In genomic region chr14:75539165-75539561, GRCh38 we compare ENCODE assay signal across 14 cellular contexts. TPM values are rescaled to one million over a fixed set of nuclear protein-coding genes. Genes with fewer than 3 reads are reported as not detected.
DNase-seq lines count a peak whose midpoint lies in the region; ATAC-seq lines count a peak whose summit lies in the region.
"Had no signal": no experiment of that assay in that cellular context is flagged by ENCODE, and none has a peak within 500 bp of the region (broad histone marks: within the 10 kb centered on the region; RNA-seq: fewer than 3 reads in every experiment).

No MANE protein-coding gene starts in this region.

- ATAC-seq in activated CD4-positive, CD25-positive, alpha-beta regulatory T cell treated with anti-CD3 and anti-CD28 coated beads, Interleukin-2, amount 50 U/mL, for 24 hours: no peak
- peak; percentile 3 for ATAC-seq in GM18858 (IDR thresholded peaks at IDR 0.05; ENCODE audit: unreplicated experiment)
- ATAC-seq in naive thymus-derived CD8-positive, alpha-beta T cell: no peak

- peak overlapping the region; percentile 19 for H3K4me3 Mint-ChIP-seq in activated CD4-positive, alpha-beta memory T cell treated with anti-CD3 and anti-CD28 coated beads, Interleukin-2, amount 10 ng/mL, durations not matched to agents 7 days and 5 days
- no peak overlapping the region for H3K4me3 Mint-ChIP-seq in naive thymus-derived CD8-positive, alpha-beta T cell

- H3K9me3 Mint-ChIP-seq in activated CD4-positive, alpha-beta memory T cell treated with anti-CD3 and anti-CD28 coated beads, Interleukin-2, amount 10 ng/mL, durations not matched to agents 7 days and 5 days: no peaks in the 10 kb centered on the region
- no peaks in the 10 kb centered on the region for H3K9me3 Mint-ChIP-seq in naive thymus-derived CD8-positive, alpha-beta T cell

- no peaks in the 10 kb centered on the region for H3K27me3 Mint-ChIP-seq in activated CD4-positive, alpha-beta memory T cell treated with anti-CD3 and anti-CD28 coated beads, Interleukin-2, amount 10 ng/mL, durations not matched to agents 7 days and 5 days
- H3K27me3 Mint-ChIP-seq in naive thymus-derived CD8-positive, alpha-beta T cell: no peaks in the 10 kb centered on the region

- peaks cover 81% of the 10 kb centered on the region for H3K4me1 Mint-ChIP-seq in activated CD4-positive, alpha-beta memory T cell treated with anti-CD3 and anti-CD28 coated beads, Interleukin-2, amount 10 ng/mL, durations not matched to agents 7 days and 5 days
- H3K4me1 Mint-ChIP-seq in naive thymus-derived CD8-positive, alpha-beta T cell: peaks cover 18 to 55% (median 47%) of the 10 kb centered on the region in 4 donors

- peak overlapping the region; percentile 99 for H3K27ac Mint-ChIP-seq in activated CD4-positive, alpha-beta memory T cell treated with anti-CD3 and anti-CD28 coated beads, Interleukin-2, amount 10 ng/mL, durations not matched to agents 7 days and 5 days
- H3K27ac Mint-ChIP-seq in naive thymus-derived CD8-positive, alpha-beta T cell: peak overlapping the region in 8 of 10 donors; percentile 57 to 97 (median 81)

- CTCF ChIA-PET in activated CD4-positive, alpha-beta memory T cell treated with anti-CD3 and anti-CD28 coated beads, Interleukin-2, amount 10 ng/mL, durations not matched to agents 7 days and 5 days (lab: Charles Lee): interaction anchor here (0.7 to 5.5 kb wide), 7 partner anchors 11 to 50 kb away, joined by 3 to 41 read pairs (median 3); partner anchors contain the start of gene BATF

- peaks cover 40% of the 10 kb centered on the region for H3K36me3 Mint-ChIP-seq in activated CD4-positive, alpha-beta memory T cell treated with anti-CD3 and anti-CD28 coated beads, Interleukin-2, amount 10 ng/mL, durations not matched to agents 7 days and 5 days (ENCODE audit: low read depth)
- peaks cover 0 to 21% (median 0%) of the 10 kb centered on the region in 3 donors for H3K36me3 Mint-ChIP-seq in naive thymus-derived CD8-positive, alpha-beta T cell

- POLR2A ChIA-PET in activated CD4-positive, alpha-beta memory T cell treated with anti-CD3 and anti-CD28 coated beads, Interleukin-2, amount 10 ng/mL, durations not matched to agents 7 days and 5 days (lab: Charles Lee): interaction anchor here (1.0 to 5.6 kb wide), 9 partner anchors 10 to 50 kb away, joined by 3 to 172 read pairs (median 4); partner anchors contain the start of gene BATF
- POLR2A ChIA-PET in naive thymus-derived CD8-positive, alpha-beta T cell (lab: Charles Lee): interaction anchor here (1.3 to 1.6 kb wide), 3 partner anchors 8 to 17 kb away, joined by 5 to 8 read pairs (median 5); partner anchors contain the start of gene BATF

- peak; percentile 27 for DNase-seq in activated CD4-positive, CD25-positive, alpha-beta regulatory T cell treated with anti-CD3 and anti-CD28 coated beads, Interleukin-2, amount 50 U/mL, for 72 hours
- DNase-seq in activated CD4-positive, alpha-beta memory T cell treated with anti-CD3 and anti-CD28 coated beads, Interleukin-2, amount 10 ng/mL, durations not matched to agents 7 days and 5 days: no peak
- DNase-seq in naive thymus-derived CD8-positive, alpha-beta T cell: no peak
- DNase-seq in DMS 273 (lab: John Stamatoyannopoulos, UW; ENCODE audit: unreplicated experiment): no peak
- no peak for DNase-seq in SW480 (ENCODE audit: low spot score)
- no peak for DNase-seq in cerebellar cortex (ENCODE audit: low spot score)
- DNase-seq: dermis blood vessel endothelial cell, kidney glomerular epithelial cell, NCI-H345, ovary had no signal

RNA-seq across cellular contexts. Expression of gene BATF, which starts 16.9 kb away (rescaled TPM):
- total RNA-seq in activated CD4-positive, alpha-beta memory T cell treated with anti-CD3 and anti-CD28 coated beads, Interleukin-2, amount 10 ng/mL, durations not matched to agents 7 days and 5 days: 10 to 100 TPM; 63.0 to 66.1 TPM
- 1 to 10 TPM; 5.5 to 5.7 TPM for total RNA-seq in naive thymus-derived CD8-positive, alpha-beta T cell
- 10 to 100 TPM; 22.7 to 32.2 (median 26.1) TPM for polyA plus RNA-seq in naive thymus-derived CD8-positive, alpha-beta T cell
- total RNA-seq: A673, smooth muscle cell had no signal
- polyA plus RNA-seq: smooth muscle cell had no signal

RNA-seq across cellular contexts. Expression of gene FLVCR2, which starts 39.3 kb away (rescaled TPM):
- 1 to 10 TPM; 1.3 to 3.0 TPM for total RNA-seq in activated CD4-positive, alpha-beta memory T cell treated with anti-CD3 and anti-CD28 coated beads, Interleukin-2, amount 10 ng/mL, durations not matched to agents 7 days and 5 days
- 1 to 10 TPM; 2.1 to 3.8 TPM for total RNA-seq in naive thymus-derived CD8-positive, alpha-beta T cell
- 1 to 10 TPM in 1 of 3 donors, under 1 TPM in 1, not detected in 1; 0.80 to 1.4 TPM for polyA plus RNA-seq in naive thymus-derived CD8-positive, alpha-beta T cell

Comparison
In these comparisons a context has a peak if more than half of its experiments do, and no peak if none do; other contexts are left out.
1. RNA of gene BATF, which starts 16.9 kb away (total RNA-seq): 63.0 to 66.1 TPM in activated CD4-positive, alpha-beta memory T cell treated with anti-CD3 and anti-CD28 coated beads, Interleukin-2, amount 10 ng/mL, durations not matched to agents 7 days and 5 days; 5.5 to 5.7 TPM in naive thymus-derived CD8-positive, alpha-beta T cell; every median in the first group is over 4 times any median in the second.